8 cellular contexts compared by ENCODE assay signal in the genomic region with DNA sequence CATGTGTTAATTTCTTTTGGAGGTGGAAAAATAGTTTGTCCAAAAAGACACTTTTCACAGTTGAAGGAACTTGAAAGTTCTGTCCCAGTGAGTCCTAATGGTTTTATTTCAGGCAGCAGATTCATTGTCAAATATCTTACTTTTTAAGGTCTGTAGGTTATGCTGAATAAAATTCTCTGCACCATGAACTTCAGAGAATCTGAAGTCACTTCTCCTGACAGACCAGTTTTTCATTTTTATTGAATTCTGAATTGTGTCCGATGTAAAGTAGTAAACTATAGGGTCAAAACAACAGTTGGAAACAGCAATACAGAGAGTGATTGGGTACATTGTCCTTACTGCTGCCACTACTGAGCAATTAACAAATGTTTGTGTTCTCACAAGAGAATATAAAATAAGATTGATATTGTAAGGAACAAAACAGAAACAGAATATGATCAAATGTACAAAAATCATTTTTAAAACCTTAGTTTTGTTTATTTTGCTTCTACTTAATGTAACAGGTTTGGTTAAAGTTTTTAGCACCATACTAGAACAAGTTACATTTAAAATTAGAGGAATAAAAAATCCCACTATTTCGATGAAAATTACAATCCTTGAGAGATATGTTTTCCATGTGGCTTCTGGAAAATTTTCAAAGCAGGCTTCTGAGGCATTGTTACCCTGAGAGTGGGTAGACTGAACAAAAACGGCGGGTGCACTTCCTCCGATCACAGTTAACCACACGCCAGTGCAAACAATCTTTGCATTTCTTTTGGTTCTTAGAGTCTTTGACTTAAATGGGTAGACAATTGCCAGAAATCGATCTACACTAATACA. TPM values are rescaled to one million over a fixed set of nuclear protein-coding genes. Genes with fewer than 3 reads are reported as not detected.
DNase-seq lines count a peak whose midpoint lies in the region; ATAC-seq and TF ChIP-seq lines count a peak whose summit lies in the region.

No MANE protein-coding gene starts in this region.

- H3K9me3 ChIP-seq in cardiac muscle cell (ENCODE audit: low read depth): no peaks in the 10 kb centered on the region

- TF ChIP-seq CTCF in cardiac muscle cell (IDR thresholded peaks at IDR 0.05; ENCODE audit: low read depth, low read length): no peak
- no peak for TF ChIP-seq CTCF in retinal pigment epithelial cell (conservative IDR thresholded peaks at IDR 0.05; ENCODE audit: low read depth, low read length)

- H3K4me3 ChIP-seq in H7 (ENCODE audit: insufficient read depth, low read depth, low read length) (peak overlapping the region; percentile 50), cardiac muscle cell (peak overlapping the region; percentile 10), retinal pigment epithelial cell (ENCODE audit: low read length) (peak overlapping the region; percentile 46)

- no peak overlapping the region for H3K27ac ChIP-seq in cardiac muscle cell

- no peaks in the 10 kb centered on the region for H3K27me3 Mint-ChIP-seq in activated T-cell treated with anti-CD3 and anti-CD28 coated beads, Interleukin-2, amount 50 U/mL, for 72 hours (ENCODE audit: low read depth)

- H3K27me3 ChIP-seq in H7 (ENCODE audit: control insufficient read depth, insufficient read depth, low read length) (no peaks in the 10 kb centered on the region), cardiac muscle cell (no peaks in the 10 kb centered on the region)

- H3K9me3 Mint-ChIP-seq in activated T-cell treated with anti-CD3 and anti-CD28 coated beads, Interleukin-2, amount 50 U/mL, for 72 hours: no peaks in the 10 kb centered on the region

- H3K36me3 ChIP-seq in H7 (replicated peaks; ENCODE audit: control insufficient read depth, insufficient read depth, low read length) (no peaks in the 10 kb centered on the region), cardiac muscle cell (no peaks in the 10 kb centered on the region)

- ATAC-seq in activated T-cell treated with anti-CD3 and anti-CD28 coated beads, Interleukin-2, amount 50 U/mL, for 72 hours (replicated peaks in 1 of 2): peak; percentile 64 to 68
- no peak for ATAC-seq in GM18502 (IDR thresholded peaks at IDR 0.05; ENCODE audit: poor library complexity, unreplicated experiment)

- peak overlapping the region; percentile 99 for H3K27ac Mint-ChIP-seq in activated T-cell treated with anti-CD3 and anti-CD28 coated beads, Interleukin-2, amount 50 U/mL, for 72 hours

- H3K4me1 Mint-ChIP-seq in activated T-cell treated with anti-CD3 and anti-CD28 coated beads, Interleukin-2, amount 50 U/mL, for 72 hours (ENCODE audit: low read depth): peaks cover 53% of the 10 kb centered on the region

- H3K36me3 Mint-ChIP-seq in activated T-cell treated with anti-CD3 and anti-CD28 coated beads, Interleukin-2, amount 50 U/mL, for 72 hours (ENCODE audit: insufficient read depth in 2 of 2): peaks cover 3 to 4% of the 10 kb centered on the region in 2 donors

- no peak for DNase-seq in H7
- DNase-seq in activated T-cell treated with anti-CD3 and anti-CD28 coated beads, Interleukin-2, amount 50 U/mL, for 72 hours: no peak
- peak in 1 of 2 donors; percentile 33 for DNase-seq in cardiac muscle cell (ENCODE audit: low read depth in 1 of 2, low spot score in 1 of 2)
- DNase-seq in retinal pigment epithelial cell (ENCODE audit: low read depth): no peak
- no peak for DNase-seq in HK-2 (ENCODE audit: unreplicated experiment)
- no peak for DNase-seq in DMS79 treated with DMSO at 0.1 percent for 48 hours (lab: John Stamatoyannopoulos, UW)
- DNase-seq in occipital lobe (lab: John Stamatoyannopoulos, UW): no peak

- peak overlapping the region; percentile 83 to 98 for H3K4me3 Mint-ChIP-seq in activated T-cell treated with anti-CD3 and anti-CD28 coated beads, Interleukin-2, amount 50 U/mL, for 72 hours

- H3K4me1 ChIP-seq in cardiac muscle cell (ENCODE audit: low read depth): peaks cover 7% of the 10 kb centered on the region

RNA-seq across cellular contexts. Expression of gene LPAR6, which starts 1.4 kb away (rescaled TPM):
- total RNA-seq in H7 (2014; rRNA removed; shearing (Covaris generic)): 5.5 and 8.8 TPM in 2 replicates
- 10 to 100 TPM in 1 of 2 donors, 1 to 10 TPM in 1; 3.3 to 11.9 TPM for total RNA-seq in activated T-cell treated with anti-CD3 and anti-CD28 coated beads, Interleukin-2, amount 50 U/mL, for 72 hours
- 0.11 and 0.45 TPM in 2 replicates for total RNA-seq in cardiac muscle cell
- polyA plus RNA-seq in cardiac muscle cell: 1.5 and 1.9 TPM in 2 replicates
- total RNA-seq in occipital lobe: 15.4 TPM
